In the genomic region with DNA sequence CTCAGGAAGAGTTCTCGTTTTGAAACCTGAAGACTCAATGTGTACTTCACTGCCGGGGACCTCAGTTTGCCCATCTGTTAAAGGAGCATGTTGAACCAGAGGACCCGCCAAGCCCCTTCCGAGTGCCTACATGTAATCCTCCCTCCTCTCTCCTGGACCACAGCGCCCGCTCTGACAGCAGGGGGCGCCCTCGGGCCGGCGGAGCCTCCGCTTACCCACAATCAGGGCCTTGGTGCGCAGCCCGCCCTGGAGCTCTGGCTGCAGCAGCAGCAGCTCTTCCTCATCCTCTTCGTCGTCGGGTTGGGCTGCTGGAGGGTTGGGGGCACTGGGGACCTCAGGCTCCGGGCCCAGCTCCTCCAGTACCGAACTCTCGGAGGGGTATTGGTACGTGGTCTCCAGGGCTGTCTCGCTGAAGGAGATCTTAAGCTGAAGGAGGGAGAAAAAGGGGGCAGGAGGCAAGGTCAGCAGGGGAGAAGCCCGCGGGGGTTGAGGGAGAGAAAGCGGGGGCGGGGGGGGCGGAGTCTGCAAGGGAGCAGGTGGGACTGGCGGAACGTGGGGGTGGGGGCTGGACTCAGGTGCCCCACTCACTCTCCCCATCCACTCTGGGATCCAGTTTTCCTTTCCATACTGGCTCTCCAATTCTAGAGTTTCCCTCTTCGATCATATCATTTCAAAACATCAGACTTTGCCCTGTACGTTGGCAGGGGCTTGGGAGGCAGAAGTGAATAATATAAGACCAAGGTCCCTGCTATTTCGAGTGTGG, we compare ENCODE assay signal across 8 cellular contexts. TPM values are rescaled to one million over a fixed set of nuclear protein-coding genes. Genes with fewer than 3 reads are reported as not detected.
DNase-seq lines count a peak whose midpoint lies in the region; TF ChIP-seq lines count a peak whose summit lies in the region.

No MANE protein-coding gene starts in this region.

- TF ChIP-seq CTCF in osteocyte (IDR thresholded peaks at IDR 0.05): peak; percentile 95
- TF ChIP-seq CTCF in testis (IDR thresholded peaks at IDR 0.05): peak; percentile 91 to 95 (median 94)

- no peaks in the 10 kb centered on the region for H3K27me3 Mint-ChIP-seq in activated naive CD4-positive, alpha-beta T cell treated with anti-CD3 and anti-CD28 coated beads, Interleukin-2, amount 10 ng/mL, durations not matched to agents 7 days and 5 days
- H3K27me3 Mint-ChIP-seq in osteocyte (ENCODE audit: unreplicated experiment): no peaks in the 10 kb centered on the region

- 5 to 10% methylated on average over 13 to 30 of the region's 31 CpGs for WGBS in testis, 2 donors

- H3K4me3 Mint-ChIP-seq in activated naive CD4-positive, alpha-beta T cell treated with anti-CD3 and anti-CD28 coated beads, Interleukin-2, amount 10 ng/mL, durations not matched to agents 7 days and 5 days: peak overlapping the region; percentile 99
- H3K4me3 Mint-ChIP-seq in osteocyte (ENCODE audit: unreplicated experiment): peak overlapping the region; percentile 89

- H3K27me3 ChIP-seq in testis: no peaks in the 10 kb centered on the region

- DNase-seq in NCI-H187 (lab: John Stamatoyannopoulos, UW) (peak; percentile 35 to 37), NCI-H187 treated with DMSO at 0.1 percent for 48 hours (lab: John Stamatoyannopoulos, UW) (no peak), LHCN-M2 (ENCODE audit: low read depth) (peak; percentile 67), SK-N-DZ (ENCODE audit: low spot score) (peak; percentile 79), globus pallidus (ENCODE audit: low spot score) (peak; percentile 74), osteocyte (ENCODE audit: extremely low spot score, unreplicated experiment) (peak; percentile 95), testis (peak; percentile 90)
- peak; percentile 93 for DNase-seq in activated naive CD4-positive, alpha-beta T cell treated with anti-CD3 and anti-CD28 coated beads, Interleukin-2, amount 10 ng/mL, durations not matched to agents 7 days and 5 days

- peaks cover 40% of the 10 kb centered on the region for H3K4me1 Mint-ChIP-seq in activated naive CD4-positive, alpha-beta T cell treated with anti-CD3 and anti-CD28 coated beads, Interleukin-2, amount 10 ng/mL, durations not matched to agents 7 days and 5 days
- H3K4me1 Mint-ChIP-seq in osteocyte (ENCODE audit: unreplicated experiment): peaks cover 58% of the 10 kb centered on the region

- H3K4me1 ChIP-seq in testis: peaks cover 13% of the 10 kb centered on the region

- intact Hi-C loops in testis (cut with DNase I; ENCODE audit: low total_unique reads): loop anchor here (2.0 kb wide), 1 partner anchor 44 kb away; no protein-coding TSS in a partner anchor

- peak overlapping the region in 1 of 2 donors; percentile 29 for H3K4me3 ChIP-seq in testis

- H3K27ac ChIP-seq in testis: no peak overlapping the region

- no peaks in the 10 kb centered on the region for H3K9me3 Mint-ChIP-seq in activated naive CD4-positive, alpha-beta T cell treated with anti-CD3 and anti-CD28 coated beads, Interleukin-2, amount 10 ng/mL, durations not matched to agents 7 days and 5 days
- no peaks in the 10 kb centered on the region for H3K9me3 Mint-ChIP-seq in osteocyte (ENCODE audit: unreplicated experiment)

- peak overlapping the region; percentile 80 for H3K27ac Mint-ChIP-seq in activated naive CD4-positive, alpha-beta T cell treated with anti-CD3 and anti-CD28 coated beads, Interleukin-2, amount 10 ng/mL, durations not matched to agents 7 days and 5 days
- peak overlapping the region; percentile 64 for H3K27ac Mint-ChIP-seq in osteocyte (ENCODE audit: unreplicated experiment)

- CTCF ChIA-PET in activated naive CD4-positive, alpha-beta T cell treated with anti-CD3 and anti-CD28 coated beads, Interleukin-2, amount 10 ng/mL, durations not matched to agents 7 days and 5 days (lab: Charles Lee): interaction anchor here (0.6 to 13.1 kb wide), 21 partner anchors 9 to 234 kb away, joined by 3 to 285 read pairs (median 3); a partner anchor contains a TSS

- H3K9me3 ChIP-seq in testis: no peaks in the 10 kb centered on the region

- no peaks in the 10 kb centered on the region for H3K36me3 ChIP-seq in testis (ENCODE audit: low read depth, missing control alignments)

- no peak for TF ChIP-seq POLR2A in testis (IDR thresholded peaks at IDR 0.05)

- peaks cover 75% of the 10 kb centered on the region for H3K36me3 Mint-ChIP-seq in activated naive CD4-positive, alpha-beta T cell treated with anti-CD3 and anti-CD28 coated beads, Interleukin-2, amount 10 ng/mL, durations not matched to agents 7 days and 5 days
- H3K36me3 Mint-ChIP-seq in osteocyte (ENCODE audit: unreplicated experiment): peaks cover 32% of the 10 kb centered on the region

RNA-seq across cellular contexts. Expression of a gene that starts 6.3 kb away (rescaled TPM):
- total RNA-seq in LHCN-M2 (2014; rRNA removed) (36.1 and 40.0 TPM in 2 replicates), osteocyte (28.7 TPM in 2 replicates), testis (10 to 100 TPM; 68.0 TPM)
- polyA plus RNA-seq in LHCN-M2 (2012): 25.6 TPM
- 34.0 and 34.2 TPM in 2 replicates for polyA plus RNA-seq in SK-N-DZ (2014; cell fraction: cytosol; rRNA removed)
- 49.9 and 71.9 TPM in 2 replicates for polyA plus RNA-seq in SK-N-DZ (2014; cell fraction: nucleus; rRNA removed)
- 109 TPM for polyA plus RNA-seq in testis (ENCODE audit: insufficient read depth, low read depth, low replicate concordance)

RNA-seq across cellular contexts. Expression of a gene that starts 7.3 kb away (rescaled TPM):
- 94.5 and 105 TPM in 2 replicates for total RNA-seq in LHCN-M2 (2014; rRNA removed)
- 117 TPM for polyA plus RNA-seq in LHCN-M2 (2012)
- 28.9 and 34.9 TPM in 2 replicates for polyA plus RNA-seq in SK-N-DZ (2014; cell fraction: cytosol; rRNA removed)
- 17.2 and 21.3 TPM in 2 replicates for polyA plus RNA-seq in SK-N-DZ (2014; cell fraction: nucleus; rRNA removed)
- total RNA-seq in osteocyte: 134 and 135 TPM in 2 replicates
- total RNA-seq in testis: 1 to 10 TPM; 9.0 to 9.3 TPM
- 24.9 TPM for polyA plus RNA-seq in testis (ENCODE audit: insufficient read depth, low read depth, low replicate concordance)

RNA-seq across cellular contexts. Expression of a gene that starts 11.6 kb away (rescaled TPM):
- total RNA-seq in LHCN-M2 (2014; rRNA removed) (19.9 and 27.6 TPM in 2 replicates), osteocyte (28.1 and 31.5 TPM in 2 replicates), testis (10 to 100 TPM in 1 of 2 donors, 1 to 10 TPM in 1; 9.5 to 10.5 TPM)
- 44.8 TPM for polyA plus RNA-seq in LHCN-M2 (2012)
- 27.6 and 35.7 TPM in 2 replicates for polyA plus RNA-seq in SK-N-DZ (2014; cell fraction: cytosol; rRNA removed)
- 26.0 and 29.3 TPM in 2 replicates for polyA plus RNA-seq in SK-N-DZ (2014; cell fraction: nucleus; rRNA removed)
- 26.6 TPM for polyA plus RNA-seq in testis (ENCODE audit: insufficient read depth, low read depth, low replicate concordance)

RNA-seq across cellular contexts. Expression of a gene that starts 32.2 kb away (rescaled TPM):
- total RNA-seq in LHCN-M2 (2014; rRNA removed) (3.2 and 7.2 TPM in 2 replicates), osteocyte (13.5 and 17.2 TPM in 2 replicates), testis (10 to 100 TPM; 17.8 to 22.0 TPM)
- polyA plus RNA-seq in LHCN-M2 (2012): 9.1 TPM
- polyA plus RNA-seq in SK-N-DZ (2014; cell fraction: cytosol; rRNA removed): 10.5 and 11.0 TPM in 2 replicates
- 23.2 and 46.9 TPM in 2 replicates for polyA plus RNA-seq in SK-N-DZ (2014; cell fraction: nucleus; rRNA removed)
- 26.0 TPM for polyA plus RNA-seq in testis (ENCODE audit: insufficient read depth, low read depth, low replicate concordance)

RNA-seq across cellular contexts. Expression of a gene that starts 37.9 kb away (rescaled TPM):
- total RNA-seq in LHCN-M2 (2014; rRNA removed): 12.4 and 16.3 TPM in 2 replicates
- 20.5 TPM for polyA plus RNA-seq in LHCN-M2 (2012)
- 16.8 and 18.7 TPM in 2 replicates for polyA plus RNA-seq in SK-N-DZ (2014; cell fraction: cytosol; rRNA removed)
- 28.1 and 83.2 TPM in 2 replicates for polyA plus RNA-seq in SK-N-DZ (2014; cell fraction: nucleus; rRNA removed)
- total RNA-seq in osteocyte: 37.7 and 40.1 TPM in 2 replicates
- total RNA-seq in testis: 10 to 100 TPM; 56.6 to 79.3 TPM
- 155 TPM for polyA plus RNA-seq in testis (ENCODE audit: insufficient read depth, low read depth, low replicate concordance)
